Comparison of ENCODE assay signal across 32 cellular contexts in the genomic region with DNA sequence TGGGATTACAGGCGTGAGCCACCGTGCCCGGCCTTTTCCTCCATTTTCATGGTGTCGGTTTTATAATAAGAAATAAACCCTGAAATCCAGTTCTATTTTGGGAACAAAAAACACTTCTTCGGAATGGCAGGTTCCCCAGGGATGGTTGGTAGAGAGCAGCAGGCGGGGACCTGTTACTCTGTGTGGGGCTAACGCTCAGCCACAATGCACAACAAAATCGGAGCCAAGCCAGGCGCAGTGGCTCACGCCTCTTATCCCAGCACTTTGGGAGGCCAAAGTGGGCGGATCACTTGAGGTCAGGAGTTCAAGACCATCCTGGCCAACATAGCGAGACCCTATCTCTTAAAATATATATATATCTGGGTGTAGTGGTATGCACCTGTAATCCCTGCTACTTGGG. TPM values are rescaled to one million over a fixed set of nuclear protein-coding genes. Genes with fewer than 3 reads are reported as not detected.
"Had no signal": no experiment of that assay in that cellular context is flagged by ENCODE, and none has a peak within 500 bp of the region (broad histone marks: within the 10 kb centered on the region; RNA-seq: fewer than 3 reads in every experiment).

No MANE protein-coding gene starts in this region.

- H3K9me3 ChIP-seq: ovary, psoas muscle, spleen, suprapubic skin, testis, thyroid gland, transverse colon, upper lobe of right lung, uterus had no signal

- H3K4me2 ChIP-seq: neural progenitor cell, smooth muscle cell had no signal

- H3K4me1 ChIP-seq: neural progenitor cell, psoas muscle had no signal

- H3K36me3 ChIP-seq: neural progenitor cell, ovary, suprapubic skin, thyroid gland, transverse colon, upper lobe of right lung, uterus had no signal

- H3K27ac ChIP-seq: neural progenitor cell, ovary, parathyroid adenoma, psoas muscle, skin epidermis, spleen, suprapubic skin, testis, thyroid gland, transverse colon, upper lobe of right lung, uterus had no signal

- H3K4me3 ChIP-seq: neural progenitor cell, ovary, psoas muscle, skin epidermis, smooth muscle cell, spleen, suprapubic skin, thyroid gland, transverse colon, upper lobe of right lung, uterus had no signal

- ATAC-seq: naive thymus-derived CD4-positive, alpha-beta T cell; natural killer cell; psoas muscle; right cardiac atrium; sciatic nerve; stimulated activated memory B cell treated with anti-CD40 and anti-IgM and Interleukin-4, amounts not matched to agents 10 μg/mL and 1 μg/mL and 100 μg/mL, for 72 hours; stimulated activated naive CD8-positive, alpha-beta T cell treated with anti-CD3 and anti-CD28 coated beads, Interleukin-15, amount 100 ng/mL, for 72 hours; stimulated activated naive CD8-positive, alpha-beta T cell treated with anti-CD3 and anti-CD28 coated beads, Interleukin-15, Interleukin-2, amounts not matched to agents 100 U/mL and 50 U/mL, for 24 hours; upper lobe of right lung had no signal

- H3K27me3 ChIP-seq: ovary, testis, transverse colon, upper lobe of right lung, uterus had no signal

- H3K79me2 ChIP-seq: parathyroid adenoma had no signal

- DNase-seq: naive thymus-derived CD4-positive, alpha-beta T cell; natural killer cell; occipital lobe; ovary; posterior cingulate gyrus; psoas muscle; right cardiac atrium; spleen; stimulated activated CD4-positive, alpha-beta T cell treated with anti-CD3 and anti-CD28 coated beads, Interleukin-12 subunit alpha, Interleukin-12 subunit beta, amount 100 ng/mL, for 4 hours; stimulated activated CD4-positive, alpha-beta T cell treated with anti-CD3 and anti-CD28 coated beads, Interleukin-1b, Interleukin-23, amount 100 ng/mL, for 48 hours; stimulated activated CD4-positive, alpha-beta T cell treated with anti-CD3 and anti-CD28 coated beads, Interleukin-4, amount 100 ng/mL, for 1 hour; stimulated activated CD4-positive, alpha-beta T cell treated with anti-CD3 and anti-CD28 coated beads, Interleukin-4, amount 100 ng/mL, for 4 hours; stimulated activated CD8-positive, alpha-beta memory T cell treated with anti-CD3 and anti-CD28 coated beads, Interleukin-4, amount 100 ng/mL, for 48 hours; stimulated activated naive CD4-positive, alpha-beta T cell; stimulated activated naive CD8-positive, alpha-beta T cell treated with anti-CD3 and anti-CD28 coated beads, Interleukin-15, amount 100 ng/mL, for 72 hours; stimulated activated naive CD8-positive, alpha-beta T cell treated with anti-CD3 and anti-CD28 coated beads, Interleukin-15, Interleukin-2, amounts not matched to agents 100 U/mL and 50 U/mL, for 24 hours; substantia nigra; testis; thyroid gland; transverse colon; upper lobe of right lung; uterus had no signal

- H2AFZ ChIP-seq: neural progenitor cell, parathyroid adenoma had no signal

RNA-seq across cellular contexts. Expression of gene TBXA2R, which starts 5.7 kb away (rescaled TPM):
- total RNA-seq: progenitor cell of endocrine pancreas had no signal
- polyA plus RNA-seq: neural cell had no signal

RNA-seq across cellular contexts. Expression of gene GIPC3, which starts 15.7 kb away (rescaled TPM):
- total RNA-seq: occipital lobe, progenitor cell of endocrine pancreas, renal cortical epithelial cell had no signal
- polyA plus RNA-seq: neural cell had no signal
